ENCODE assay signal across 23 cellular contexts in genomic region chr1:62349470-62350233, GRCh38. TPM values are rescaled to one million over a fixed set of nuclear protein-coding genes. Genes with fewer than 3 reads are reported as not detected.
"Had no signal": no experiment of that assay in that cellular context is flagged by ENCODE, and none has a peak within 500 bp of the region (broad histone marks: within the 10 kb centered on the region; RNA-seq: fewer than 3 reads in every experiment).

No MANE protein-coding gene starts in this region.

- H3K79me2 ChIP-seq: hepatocyte had no signal

- H3K36me3 ChIP-seq: lower lobe of right lung, pancreas, prostate gland, sigmoid colon, spleen, suprapubic skin, tibial nerve, uterus had no signal

- H3K4me2 ChIP-seq: hepatocyte had no signal

- H3K4me3 ChIP-seq: hepatocyte, lower lobe of right lung, pancreas, prostate gland, sigmoid colon, spleen, suprapubic skin, tibial nerve, uterus had no signal

- FAIRE-seq: keratinocyte, pancreas, small intestine had no signal

- H3K4me1 ChIP-seq: prostate gland, sigmoid colon, spleen, suprapubic skin, tibial nerve, uterus had no signal

- ATAC-seq: left cardiac atrium; lower lobe of right lung; naive thymus-derived CD8-positive, alpha-beta T cell; right cardiac atrium; stimulated activated effector memory CD8-positive, alpha-beta T cell treated with anti-CD3 and anti-CD28 coated beads, Interleukin-12 subunit alpha, Interleukin-12 subunit beta, amount 100 ng/mL, for 72 hours had no signal

- H3K27ac ChIP-seq: hepatocyte, lower lobe of right lung, pancreas, prostate gland, sigmoid colon, spleen, suprapubic skin, tibial nerve, uterus had no signal

- DNase-seq: kidney glomerular epithelial cell; left cardiac atrium; lower lobe of right lung; mammary epithelial cell; mesenchymal stem cell; naive thymus-derived CD8-positive, alpha-beta T cell; nucleus accumbens; pancreas; posterior cingulate gyrus; retina; right cardiac atrium; sigmoid colon; small intestine; spleen; stimulated activated CD4-positive, alpha-beta T cell treated with anti-CD3 and anti-CD28 coated beads, Interleukin-4, amount 100 ng/mL, for 24 hours; stimulated activated naive CD4-positive, alpha-beta T cell; uterus had no signal

- H3K9me3 ChIP-seq: lower lobe of right lung, pancreas, prostate gland, sigmoid colon, spleen, suprapubic skin, tibial nerve, uterus had no signal

- H3K27me3 ChIP-seq: hepatocyte, pancreas, sigmoid colon, spleen, suprapubic skin, tibial nerve, uterus had no signal

- H2AFZ ChIP-seq: hepatocyte had no signal

RNA-seq across cellular contexts. Expression of gene KANK4, which starts 30.4 kb away (rescaled TPM):
- total RNA-seq: naive thymus-derived CD8-positive, alpha-beta T cell had no signal
- polyA plus RNA-seq: naive thymus-derived CD8-positive, alpha-beta T cell had no signal
